In genomic region chr2:174117951-174118930, GRCh38 we compare ENCODE assay signal across 1 cellular context.
TF ChIP-seq lines count a peak whose summit lies in the region.

No MANE protein-coding gene starts in this region.

TF ChIP-seq in HepG2, 621 proteins besides CTCF, POLR2A, EP300 and RAD21 (continued from another document):
- TF ChIP-seq, protein P1, sequence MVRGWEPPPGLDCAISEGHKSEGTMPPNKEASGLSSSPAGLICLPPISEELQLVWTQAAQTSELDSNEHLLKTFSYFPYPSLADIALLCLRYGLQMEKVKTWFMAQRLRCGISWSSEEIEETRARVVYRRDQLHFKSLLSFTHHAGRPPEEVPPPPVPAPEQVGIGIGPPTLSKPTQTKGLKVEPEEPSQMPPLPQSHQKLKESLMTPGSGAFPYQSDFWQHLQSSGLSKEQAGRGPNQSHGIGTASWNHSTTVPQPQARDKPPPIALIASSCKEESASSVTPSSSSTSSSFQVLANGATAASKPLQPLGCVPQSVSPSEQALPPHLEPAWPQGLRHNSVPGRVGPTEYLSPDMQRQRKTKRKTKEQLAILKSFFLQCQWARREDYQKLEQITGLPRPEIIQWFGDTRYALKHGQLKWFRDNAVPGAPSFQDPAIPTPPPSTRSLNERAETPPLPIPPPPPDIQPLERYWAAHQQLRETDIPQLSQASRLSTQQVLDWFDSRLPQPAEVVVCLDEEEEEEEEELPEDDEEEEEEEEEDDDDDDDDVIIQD (CRISPR knock-in tag; IDR thresholded peaks at IDR 0.05; ENCODE audit: low read depth): peak; percentile 43; the same call in 1 of the 2 replicates
- no peak for TF ChIP-seq CHCHD3 (CRISPR knock-in tag; IDR thresholded peaks at IDR 0.05)
